Comparison of ENCODE assay signal across 1 cellular context in the genomic region with DNA sequence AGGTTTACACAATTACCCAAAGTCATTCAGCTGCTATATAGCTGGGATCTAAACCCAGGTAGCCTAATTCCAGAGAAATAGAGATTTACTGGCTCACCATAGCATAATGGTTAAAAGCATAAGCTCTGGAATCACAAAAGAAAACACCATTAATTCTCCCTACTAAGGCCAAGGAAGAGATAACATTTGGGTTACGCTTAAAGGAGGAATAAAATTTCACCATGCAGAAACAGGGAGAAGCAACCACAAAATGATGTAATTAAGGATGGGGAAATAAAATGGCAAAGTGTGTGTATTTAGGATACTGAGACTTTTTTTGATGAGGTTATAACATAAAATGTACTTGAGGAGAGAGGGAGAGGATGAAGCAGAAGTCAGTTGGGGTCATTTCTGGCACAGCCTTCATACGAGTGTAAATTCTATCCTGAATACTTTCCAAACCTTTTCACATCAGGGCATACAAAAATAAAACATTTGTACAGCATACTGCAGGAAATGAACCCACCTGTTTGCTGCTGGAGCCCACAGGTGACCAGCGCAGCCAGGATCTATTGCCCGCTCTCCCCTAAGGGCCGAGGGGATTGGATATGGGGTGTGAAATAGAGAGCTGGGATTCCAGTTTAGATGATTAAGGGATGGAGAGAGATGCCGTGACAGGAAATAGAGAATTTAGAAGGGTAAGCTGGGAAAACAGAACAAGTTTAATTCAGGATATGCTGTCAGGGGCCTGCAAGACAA.
TF ChIP-seq lines count a peak whose summit lies in the region.

No MANE protein-coding gene starts in this region.

TF ChIP-seq in GM12878, 131 proteins besides CTCF, POLR2A, EP300 and RAD21:
- TF ChIP-seq IKZF2 (IDR thresholded peaks at IDR 0.05), result 0 out of 4 replicates have a peak, but pooled peaks of 1 of the 2 experiments have one; percentile 10
- TF ChIP-seq, protein P1, sequence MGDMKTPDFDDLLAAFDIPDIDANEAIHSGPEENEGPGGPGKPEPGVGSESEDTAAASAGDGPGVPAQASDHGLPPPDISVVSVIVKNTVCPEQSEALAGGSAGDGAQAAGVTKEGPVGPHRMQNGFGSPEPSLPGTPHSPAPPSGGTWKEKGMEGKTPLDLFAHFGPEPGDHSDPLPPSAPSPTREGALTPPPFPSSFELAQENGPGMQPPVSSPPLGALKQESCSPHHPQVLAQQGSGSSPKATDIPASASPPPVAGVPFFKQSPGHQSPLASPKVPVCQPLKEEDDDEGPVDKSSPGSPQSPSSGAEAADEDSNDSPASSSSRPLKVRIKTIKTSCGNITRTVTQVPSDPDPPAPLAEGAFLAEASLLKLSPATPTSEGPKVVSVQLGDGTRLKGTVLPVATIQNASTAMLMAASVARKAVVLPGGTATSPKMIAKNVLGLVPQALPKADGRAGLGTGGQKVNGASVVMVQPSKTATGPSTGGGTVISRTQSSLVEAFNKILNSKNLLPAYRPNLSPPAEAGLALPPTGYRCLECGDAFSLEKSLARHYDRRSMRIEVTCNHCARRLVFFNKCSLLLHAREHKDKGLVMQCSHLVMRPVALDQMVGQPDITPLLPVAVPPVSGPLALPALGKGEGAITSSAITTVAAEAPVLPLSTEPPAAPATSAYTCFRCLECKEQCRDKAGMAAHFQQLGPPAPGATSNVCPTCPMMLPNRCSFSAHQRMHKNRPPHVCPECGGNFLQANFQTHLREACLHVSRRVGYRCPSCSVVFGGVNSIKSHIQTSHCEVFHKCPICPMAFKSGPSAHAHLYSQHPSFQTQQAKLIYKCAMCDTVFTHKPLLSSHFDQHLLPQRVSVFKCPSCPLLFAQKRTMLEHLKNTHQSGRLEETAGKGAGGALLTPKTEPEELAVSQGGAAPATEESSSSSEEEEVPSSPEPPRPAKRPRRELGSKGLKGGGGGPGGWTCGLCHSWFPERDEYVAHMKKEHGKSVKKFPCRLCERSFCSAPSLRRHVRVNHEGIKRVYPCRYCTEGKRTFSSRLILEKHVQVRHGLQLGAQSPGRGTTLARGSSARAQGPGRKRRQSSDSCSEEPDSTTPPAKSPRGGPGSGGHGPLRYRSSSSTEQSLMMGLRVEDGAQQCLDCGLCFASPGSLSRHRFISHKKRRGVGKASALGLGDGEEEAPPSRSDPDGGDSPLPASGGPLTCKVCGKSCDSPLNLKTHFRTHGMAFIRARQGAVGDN (IDR thresholded peaks at IDR 0.05), result no peak
